In the genomic region with DNA sequence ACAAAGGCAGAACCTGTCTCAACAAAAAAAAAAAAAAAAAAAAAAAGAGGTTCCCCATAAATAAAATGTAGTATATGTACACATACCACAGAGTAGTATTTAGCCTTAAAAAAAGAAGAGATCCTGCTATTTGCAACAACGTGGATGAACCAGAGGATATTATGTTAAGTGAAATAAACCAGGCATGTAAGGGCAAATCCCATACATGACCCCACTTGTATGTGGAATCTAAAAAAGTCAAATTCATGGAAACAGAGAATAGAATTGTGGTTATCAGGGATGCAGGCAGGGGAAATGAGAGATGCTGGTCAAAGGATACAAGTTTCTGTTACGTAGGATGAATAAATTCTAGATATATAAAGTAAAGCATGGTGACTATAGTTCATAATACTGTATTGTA, we compare ENCODE assay signal across 22 cellular contexts.
"Had no signal": no experiment of that assay in that cellular context is flagged by ENCODE, and none has a peak within 500 bp of the region (broad histone marks: within the 10 kb centered on the region; RNA-seq: fewer than 3 reads in every experiment).

No MANE protein-coding gene starts in this region.

- H3K9me3 ChIP-seq: SJSA1 had no signal

- H3K27me3 ChIP-seq: SJSA1 had no signal

- H3K36me3 ChIP-seq: SJSA1 had no signal

- H3K27ac ChIP-seq: SJSA1 had no signal

- H3K4me3 ChIP-seq: SJSA1, SK-N-MC had no signal

- DNase-seq: Kasumi-1, KG1, MV-4-11, NCI-H1092, NCI-H1105 treated with DMSO at 0.1 percent for 48 hours, NCI-H1417 treated with DMSO at 0.1 percent for 48 hours, NCI-H146, NCI-H187, NCI-H2029, NCI-H2081 treated with DMSO at 0.1 percent for 48 hours, NCI-H2171, NCI-H226, NCI-H446, NCI-H510A, NCI-H524 treated with DMSO at 0.1 percent for 48 hours, NCI-H69, NCI-H774, Right ventricle myocardium superior, RPMI8226, SIG-M5 had no signal

- H3K4me1 ChIP-seq: SJSA1 had no signal
